Comparison of ENCODE assay signal across 16 cellular contexts in genomic region chr14:39028620-39029019, GRCh38.
DNase-seq lines count a peak whose midpoint lies in the region; ATAC-seq, FAIRE-seq and TF ChIP-seq lines count a peak whose summit lies in the region.
"Had no signal": no experiment of that assay in that cellular context is flagged by ENCODE, and none has a peak within 500 bp of the region (broad histone marks: within the 10 kb centered on the region; RNA-seq: fewer than 3 reads in every experiment).

No MANE protein-coding gene starts in this region.

- no peak for DNase-seq in Caco-2
- DNase-seq in progenitor cell of endocrine pancreas (ENCODE audit: low spot score, unreplicated experiment) = no peak
- DNase-seq in natural killer cell = no peak
- DNase-seq in GM19239 (ENCODE audit: insufficient read length, low spot score) = no peak
- DNase-seq: AML-193; CD4-positive, alpha-beta T cell; CD8-positive, alpha-beta T cell; DMS79 treated with DMSO at 0.1 percent for 48 hours; GF-D8 had no signal

- intact Hi-C loops in Caco-2 (cut with micrococcal nuclease; ENCODE audit: unreplicated experiment) = loop anchor here (10.0 kb wide), 1 partner anchor 1064 kb away; no protein-coding TSS in a partner anchor
- intact Hi-C loops in natural killer cell (cut with micrococcal nuclease) = no loop called here

- H3K9me3 ChIP-seq in Caco-2 = no peaks in the 10 kb centered on the region
- H3K9me3 ChIP-seq: A549; BLaER1 treated with 17β-estradiol and CSF1 and Interleukin-3, amounts not matched to agents 10 nM and 100 nM had no signal

- peaks cover 47% of the 10 kb centered on the region for H3K4me1 Mint-ChIP-seq in Caco-2 (ENCODE audit: low read depth, unreplicated experiment)
- peaks cover 44% of the 10 kb centered on the region for H3K4me1 Mint-ChIP-seq in progenitor cell of endocrine pancreas (ENCODE audit: low read depth)
- peaks cover 12 to 13% of the 10 kb centered on the region in 2 donors for H3K4me1 Mint-ChIP-seq in natural killer cell
- H3K4me1 Mint-ChIP-seq: B cell had no signal

- H3K27ac ChIP-seq in 22Rv1 = peak overlapping the region; percentile 96
- H3K27ac ChIP-seq: A549; BLaER1 treated with 17β-estradiol and CSF1 and Interleukin-3, amounts not matched to agents 10 nM and 100 nM; C4-2B had no signal

- H3K27ac Mint-ChIP-seq in Caco-2 (ENCODE audit: unreplicated experiment) (peak overlapping the region; percentile 2), progenitor cell of endocrine pancreas (peak overlapping the region; percentile 47), natural killer cell (no peak overlapping the region)
- H3K27ac Mint-ChIP-seq: B cell; CD4-positive, alpha-beta T cell had no signal

- no peaks in the 10 kb centered on the region for H3K9me3 Mint-ChIP-seq in Caco-2 (ENCODE audit: unreplicated experiment)
- no peaks in the 10 kb centered on the region for H3K9me3 Mint-ChIP-seq in progenitor cell of endocrine pancreas (ENCODE audit: low read depth)
- no peaks in the 10 kb centered on the region for H3K9me3 Mint-ChIP-seq in natural killer cell
- H3K9me3 Mint-ChIP-seq: CD4-positive, alpha-beta T cell; CD8-positive, alpha-beta T cell had no signal

- no peaks in the 10 kb centered on the region for H3K27me3 Mint-ChIP-seq in Caco-2 (ENCODE audit: insufficient read depth, unreplicated experiment)
- no peaks in the 10 kb centered on the region for H3K27me3 Mint-ChIP-seq in progenitor cell of endocrine pancreas
- no peaks in the 10 kb centered on the region for H3K27me3 Mint-ChIP-seq in natural killer cell (ENCODE audit: low read depth in 2 of 2)
- H3K27me3 Mint-ChIP-seq: B cell; CD4-positive, alpha-beta T cell had no signal

- no peak overlapping the region for H3K4me3 ChIP-seq in Caco-2 (ENCODE audit: low read depth, low read length)
- H3K4me3 ChIP-seq: A549; BLaER1 treated with 17β-estradiol and CSF1 and Interleukin-3, amounts not matched to agents 10 nM and 100 nM had no signal

- POLR2A ChIA-PET in Caco-2 (lab: Charles Lee) = no interaction called here

- no peak for FAIRE-seq in GM19239 (lab: Jason Lieb, UNC)
- FAIRE-seq: A549, G401.6, GM12891 had no signal

- H3K27me3 ChIP-seq in Caco-2 (replicated peaks; ENCODE audit: control insufficient read depth, insufficient read depth, low read length) = no peaks in the 10 kb centered on the region
- H3K27me3 ChIP-seq: BLaER1 treated with 17β-estradiol and CSF1 and Interleukin-3, amounts not matched to agents 10 nM and 100 nM had no signal

- no peak for ATAC-seq in natural killer cell
- ATAC-seq: A549; CD8-positive, alpha-beta T cell had no signal

- peaks cover 35% of the 10 kb centered on the region for H3K4me1 ChIP-seq in Caco-2

- BruUV-seq in Caco-2 (replicated peaks; lab: Mats Ljungman, UMichigan) = no TSS peak

- no peak overlapping the region for H3K4me3 Mint-ChIP-seq in Caco-2 (ENCODE audit: unreplicated experiment)
- H3K4me3 Mint-ChIP-seq in progenitor cell of endocrine pancreas (ENCODE audit: low read depth) = no peak overlapping the region
- H3K4me3 Mint-ChIP-seq in natural killer cell = no peak overlapping the region
- H3K4me3 Mint-ChIP-seq: B cell; CD4-positive, alpha-beta T cell; CD8-positive, alpha-beta T cell had no signal

- TF ChIP-seq CTCF in 22Rv1 (IDR thresholded peaks at IDR 0.05) = no peak
- no peak for TF ChIP-seq CTCF in Caco-2 (IDR thresholded peaks at IDR 0.05; ENCODE audit: insufficient read depth in 1 of 2, low read depth in 1 of 2, low read length in 1 of 2, severe bottlenecking in 1 of 2, unreplicated experiment in 1 of 2)
- TF ChIP-seq CTCF in progenitor cell of endocrine pancreas (IDR thresholded peaks at IDR 0.05; ENCODE audit: unreplicated experiment) = no peak
- no peak for TF ChIP-seq CTCF in natural killer cell (IDR thresholded peaks at IDR 0.05)

- peaks cover 5% of the 10 kb centered on the region for H3K36me3 ChIP-seq in Caco-2 (ENCODE audit: control insufficient read depth, insufficient read depth, low read length)

- H3K36me3 Mint-ChIP-seq in Caco-2 (ENCODE audit: insufficient read depth, unreplicated experiment) (peaks cover 57% of the 10 kb centered on the region), progenitor cell of endocrine pancreas (ENCODE audit: insufficient read depth) (peaks cover 22% of the 10 kb centered on the region), natural killer cell (no peaks in the 10 kb centered on the region)

- CTCF ChIA-PET in Caco-2 (lab: Charles Lee) = no interaction called here

Comparison
In these comparisons a context has a peak if more than half of its experiments do, and no peak if none do; other contexts are left out.
1. H3K27ac Mint-ChIP-seq: peak in Caco-2 (single experiment) and progenitor cell of endocrine pancreas (single experiment); none in natural killer cell (0 of 2).